In the genomic region with DNA sequence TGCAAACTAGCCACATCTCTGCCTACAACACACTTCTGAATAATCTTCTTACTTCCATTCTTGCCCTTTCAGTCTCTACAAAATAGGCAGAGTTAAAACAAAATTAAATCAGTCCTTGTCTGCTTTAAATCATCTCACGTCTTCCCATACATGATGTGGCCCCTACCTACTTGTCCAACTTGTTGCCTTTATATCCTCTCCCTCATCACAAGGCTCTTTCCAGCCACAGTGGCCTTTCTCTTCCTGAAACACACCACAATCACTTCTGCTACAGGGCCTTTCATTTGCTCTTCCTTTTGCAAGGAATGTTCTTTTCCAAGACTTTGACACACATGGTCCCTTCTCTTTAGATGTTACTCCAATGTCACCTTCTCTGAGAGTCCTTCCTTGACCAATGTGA, we compare ENCODE assay signal across 10 cellular contexts. TPM values are rescaled to one million over a fixed set of nuclear protein-coding genes. Genes with fewer than 3 reads are reported as not detected.
DNase-seq lines count a peak whose midpoint lies in the region; ATAC-seq and TF ChIP-seq lines count a peak whose summit lies in the region.
"Had no signal": no experiment of that assay in that cellular context is flagged by ENCODE, and none has a peak within 500 bp of the region (broad histone marks: within the 10 kb centered on the region; RNA-seq: fewer than 3 reads in every experiment).

No MANE protein-coding gene starts in this region.

- H2AFZ ChIP-seq in SK-N-SH (ENCODE audit: low read depth) = no peak overlapping the region

- TF ChIP-seq RAD21 in SK-N-SH (IDR thresholded peaks at IDR 0.05; ENCODE audit: low read length) = no peak

- TF ChIP-seq CTCF in SK-N-SH (IDR thresholded peaks at IDR 0.05) = no peak
- no peak for TF ChIP-seq CTCF in adrenal gland (IDR thresholded peaks at IDR 0.05)
- TF ChIP-seq CTCF in left lung (IDR thresholded peaks at IDR 0.05) = no peak
- TF ChIP-seq CTCF in uterus (IDR thresholded peaks at IDR 0.05) = no peak

- CTCF ChIA-PET in SK-N-SH (lab: Yijun Ruan, JAX) = interaction anchor here (2.0 kb wide), 1 partner anchor 13 kb away, joined by 9 read pairs; no protein-coding TSS in a partner anchor

- DNase-seq in SK-N-SH (no peak), adrenal gland (no peak), left lung (no peak), uterus (no peak), putamen (ENCODE audit: low spot score) (no peak), dermis blood vessel endothelial cell (no peak)
- DNase-seq: activated CD4-positive, alpha-beta T cell treated with anti-CD3 and anti-CD28 coated beads, Interleukin-2, amount 50 U/mL, for 1 hour; NCI-H1048 had no signal

- ATAC-seq in SK-N-SH treated with all-trans-retinoic acid at 6 μM for 48 hours (no peak), left lung (no peak), HG03354 (IDR thresholded peaks at IDR 0.05; ENCODE audit: poor library complexity, severe bottlenecking, unreplicated experiment) (no peak)

- H3K27me3 ChIP-seq in SK-N-SH (ENCODE audit: insufficient read depth) = no peaks in the 10 kb centered on the region
- no peaks in the 10 kb centered on the region for H3K27me3 ChIP-seq in adrenal gland
- no peaks in the 10 kb centered on the region for H3K27me3 ChIP-seq in left lung
- H3K27me3 ChIP-seq in uterus = no peaks in the 10 kb centered on the region

- H4K20me1 ChIP-seq in SK-N-SH (ENCODE audit: insufficient read depth) = peaks cover 54% of the 10 kb centered on the region

- H3K9me3 ChIP-seq in SK-N-SH (no peaks in the 10 kb centered on the region), adrenal gland (replicated peaks in 1 of 3) (no peaks in the 10 kb centered on the region), left lung (no peaks in the 10 kb centered on the region), uterus (no peaks in the 10 kb centered on the region)

- H3K4me3 ChIP-seq in SK-N-SH (ENCODE audit: low read depth in 2 of 2, low read length in 1 of 2) (peak overlapping the region; percentile 93 to 98), adrenal gland (peak overlapping the region in 2 of 4 donors; percentile 49 to 90), left lung (peak overlapping the region; percentile 85 to 88), uterus (peak overlapping the region; percentile 83 to 99)

- H3K4me1 ChIP-seq in SK-N-SH (ENCODE audit: control insufficient read depth in 1 of 2, insufficient read depth in 2 of 2, low read depth in 1 of 2, low read length in 1 of 2) (peaks cover 15 to 23% of the 10 kb centered on the region in 2 experiments; a peak in 3 of 4 replicates), adrenal gland (replicated peaks in 1 of 2) (peaks cover 54 to 64% of the 10 kb centered on the region in 2 donors), left lung (peaks cover 37 to 56% of the 10 kb centered on the region in 2 donors), uterus (no peaks in the 10 kb centered on the region)

- no peak for TF ChIP-seq POLR2A in adrenal gland (IDR thresholded peaks at IDR 0.05)
- TF ChIP-seq POLR2A in uterus (IDR thresholded peaks at IDR 0.05) = no peak

- POLR2A ChIA-PET in SK-N-SH (lab: Yijun Ruan, JAX) = no interaction called here

- WGBS in SK-N-SH (ENCODE audit: low lambda C conversion rate) = 23% methylated on average over 1 of the region's 1 CpG
- WGBS in adrenal gland, 4 donors = 12 to 42% (median 20%) methylated on average over 1 of the region's 1 CpG

- H3K36me3 ChIP-seq in SK-N-SH (replicated peaks in 1 of 2; ENCODE audit: control insufficient read depth in 1 of 2, insufficient read depth in 2 of 2, low read length in 1 of 2) (peaks cover 18 to 21% of the 10 kb centered on the region in 2 experiments), adrenal gland (replicated peaks in 1 of 2) (no peaks in the 10 kb centered on the region), left lung (peaks cover 0 to 3% of the 10 kb centered on the region in 2 donors), uterus (no peaks in the 10 kb centered on the region)

- peak overlapping the region; percentile 94 for H3K4me2 ChIP-seq in SK-N-SH

- no peaks in the 10 kb centered on the region for H3K9me2 ChIP-seq in SK-N-SH

- intact Hi-C loops in adrenal gland (cut with DNase I) = no loop called here
- intact Hi-C loops in left lung (cut with DNase I) = no loop called here
- intact Hi-C loops in uterus (cut with DNase I; ENCODE audit: low total_unique reads) = no loop called here

- H3K9ac ChIP-seq in SK-N-SH = peak overlapping the region; percentile 99

- H3K27ac ChIP-seq in SK-N-SH (ENCODE audit: low read depth in 2 of 2, low read length in 1 of 2) (no peak overlapping the region), adrenal gland (peak overlapping the region in 3 of 5 donors; percentile 17 to 95 (median 90)), left lung (peak overlapping the region in 1 of 2 donors; percentile 1), uterus (peak overlapping the region in 1 of 2 donors; percentile 95)

- peaks cover 83% of the 10 kb centered on the region for H3K79me2 ChIP-seq in SK-N-SH (ENCODE audit: insufficient read depth)

- H3F3A ChIP-seq in SK-N-SH (replicated peaks; ENCODE audit: insufficient read depth) = no peaks in the 10 kb centered on the region

- TF ChIP-seq EP300 in SK-N-SH (IDR thresholded peaks at IDR 0.05; ENCODE audit: borderline replicate concordance in 1 of 2, low read depth in 1 of 2, low read length in 1 of 2) = no peak

TF ChIP-seq in SK-N-SH, 30 proteins besides CTCF, POLR2A, EP300 and RAD21 (continues in another document):
- TF ChIP-seq FOXJ3 (CRISPR knock-in tag; IDR thresholded peaks at IDR 0.05) (no peak), FOSL2 (IDR thresholded peaks at IDR 0.05; ENCODE audit: borderline replicate concordance, low read depth) (no peak), EZH2phosphoT487 (IDR thresholded peaks at IDR 0.05; ENCODE audit: borderline replicate concordance, low read depth) (no peak), GATA2 (CRISPR knock-in tag; IDR thresholded peaks at IDR 0.05) (no peak), MEF2A (IDR thresholded peaks at IDR 0.05; ENCODE audit: borderline replicate concordance, low read depth) (no peak), POLR2AphosphoS5 (IDR thresholded peaks at IDR 0.05; ENCODE audit: low read depth, low read length) (no peak), TCF12 (IDR thresholded peaks at IDR 0.05) (no peak), YY1 (IDR thresholded peaks at IDR 0.05; ENCODE audit: low read depth) (no peak)
- TF ChIP-seq, protein P1, sequence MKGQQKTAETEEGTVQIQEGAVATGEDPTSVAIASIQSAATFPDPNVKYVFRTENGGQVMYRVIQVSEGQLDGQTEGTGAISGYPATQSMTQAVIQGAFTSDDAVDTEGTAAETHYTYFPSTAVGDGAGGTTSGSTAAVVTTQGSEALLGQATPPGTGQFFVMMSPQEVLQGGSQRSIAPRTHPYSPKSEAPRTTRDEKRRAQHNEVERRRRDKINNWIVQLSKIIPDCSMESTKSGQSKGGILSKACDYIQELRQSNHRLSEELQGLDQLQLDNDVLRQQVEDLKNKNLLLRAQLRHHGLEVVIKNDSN (IDR thresholded peaks at IDR 0.05; ENCODE audit: borderline replicate concordance, low read depth) = no peak
- TF ChIP-seq, protein P2, sequence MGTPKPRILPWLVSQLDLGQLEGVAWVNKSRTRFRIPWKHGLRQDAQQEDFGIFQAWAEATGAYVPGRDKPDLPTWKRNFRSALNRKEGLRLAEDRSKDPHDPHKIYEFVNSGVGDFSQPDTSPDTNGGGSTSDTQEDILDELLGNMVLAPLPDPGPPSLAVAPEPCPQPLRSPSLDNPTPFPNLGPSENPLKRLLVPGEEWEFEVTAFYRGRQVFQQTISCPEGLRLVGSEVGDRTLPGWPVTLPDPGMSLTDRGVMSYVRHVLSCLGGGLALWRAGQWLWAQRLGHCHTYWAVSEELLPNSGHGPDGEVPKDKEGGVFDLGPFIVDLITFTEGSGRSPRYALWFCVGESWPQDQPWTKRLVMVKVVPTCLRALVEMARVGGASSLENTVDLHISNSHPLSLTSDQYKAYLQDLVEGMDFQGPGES (IDR thresholded peaks at IDR 0.05; ENCODE audit: low read depth, low read length) = no peak

TF ChIP-seq in SK-N-SH treated with all-trans-retinoic acid at 6 μM for 48 hours, 23 proteins besides CTCF, POLR2A, EP300 and RAD21:
- TF ChIP-seq, protein P3, sequence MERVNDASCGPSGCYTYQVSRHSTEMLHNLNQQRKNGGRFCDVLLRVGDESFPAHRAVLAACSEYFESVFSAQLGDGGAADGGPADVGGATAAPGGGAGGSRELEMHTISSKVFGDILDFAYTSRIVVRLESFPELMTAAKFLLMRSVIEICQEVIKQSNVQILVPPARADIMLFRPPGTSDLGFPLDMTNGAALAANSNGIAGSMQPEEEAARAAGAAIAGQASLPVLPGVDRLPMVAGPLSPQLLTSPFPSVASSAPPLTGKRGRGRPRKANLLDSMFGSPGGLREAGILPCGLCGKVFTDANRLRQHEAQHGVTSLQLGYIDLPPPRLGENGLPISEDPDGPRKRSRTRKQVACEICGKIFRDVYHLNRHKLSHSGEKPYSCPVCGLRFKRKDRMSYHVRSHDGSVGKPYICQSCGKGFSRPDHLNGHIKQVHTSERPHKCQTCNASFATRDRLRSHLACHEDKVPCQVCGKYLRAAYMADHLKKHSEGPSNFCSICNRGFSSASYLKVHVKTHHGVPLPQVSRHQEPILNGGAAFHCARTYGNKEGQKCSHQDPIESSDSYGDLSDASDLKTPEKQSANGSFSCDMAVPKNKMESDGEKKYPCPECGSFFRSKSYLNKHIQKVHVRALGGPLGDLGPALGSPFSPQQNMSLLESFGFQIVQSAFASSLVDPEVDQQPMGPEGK (CRISPR knock-in tag; IDR thresholded peaks at IDR 0.05; ENCODE audit: borderline replicate concordance) = no peak
- TF ChIP-seq CSDC2 (CRISPR knock-in tag; IDR thresholded peaks at IDR 0.05) (no peak), ISL1 (CRISPR knock-in tag; IDR thresholded peaks at IDR 0.05) (no peak)
TF ChIP-seq in SK-N-SH treated with all-trans-retinoic acid at 6 μM for 48 hours: peak in this region for 0.

RNA-seq across cellular contexts. Expression of a gene that starts 1.7 kb away (rescaled TPM):
- 12.5 and 15.1 TPM in 2 replicates for polyA plus RNA-seq in SK-N-SH (2012; rRNA removed)
- 11.8 and 14.2 TPM in 2 replicates for polyA plus RNA-seq in SK-N-SH (2012; cell fraction: cytosol; rRNA removed)
- polyA plus RNA-seq in SK-N-SH (2012; cell fraction: nucleus; rRNA removed) = 32.1 and 53.6 TPM in 2 replicates
- 10 to 100 TPM; 18.7 to 50.2 (median 38.4) TPM for total RNA-seq in adrenal gland
- polyA plus RNA-seq in adrenal gland = 10 to 100 TPM; 31.2 to 62.5 (median 54.5) TPM
- 10 to 100 TPM; 29.0 to 39.5 TPM for total RNA-seq in left lung
- 10 to 100 TPM; 33.8 to 83.8 (median 54.5) TPM for total RNA-seq in uterus
- 25.2 and 26.9 TPM in 2 replicates for total RNA-seq in dermis blood vessel endothelial cell

Comparison
In these comparisons a context has a peak if more than half of its experiments do, and no peak if none do; other contexts are left out.
1. H3K27ac ChIP-seq: peak in adrenal gland (3 of 5); none in SK-N-SH (0 of 2).